11 cellular contexts compared by ENCODE assay signal in the genomic region with DNA sequence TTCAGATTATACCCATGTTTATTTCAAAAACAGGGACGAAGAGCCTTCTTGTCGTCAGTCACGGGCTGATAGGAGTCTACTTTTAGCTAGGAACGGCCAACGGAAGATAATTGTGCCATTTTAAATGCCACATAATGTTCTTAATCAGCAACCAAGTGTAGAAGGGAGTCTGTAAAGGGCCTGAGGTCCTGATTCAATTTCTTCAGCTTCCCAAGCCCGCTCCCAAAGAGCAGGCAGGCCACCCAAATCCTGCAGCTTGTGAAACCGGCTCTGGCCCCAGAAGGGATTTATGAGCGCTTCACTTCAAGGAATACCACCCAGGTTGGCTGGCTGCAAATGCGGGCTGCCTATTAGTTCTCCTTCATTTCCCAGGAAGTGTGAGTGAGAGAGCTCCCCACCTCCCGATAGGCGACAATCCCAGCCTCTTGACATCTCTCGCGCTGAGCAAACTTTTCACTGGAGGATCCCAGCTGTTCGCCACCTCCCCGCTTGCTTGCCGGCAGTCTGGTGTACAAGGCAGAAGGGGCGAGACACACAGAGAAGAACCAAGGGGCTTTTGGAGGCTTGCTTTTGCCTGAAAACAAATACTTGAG.
DNase-seq lines count a peak whose midpoint lies in the region; ATAC-seq, FAIRE-seq and TF ChIP-seq lines count a peak whose summit lies in the region.
"Had no signal": no experiment of that assay in that cellular context is flagged by ENCODE, and none has a peak within 500 bp of the region (broad histone marks: within the 10 kb centered on the region; RNA-seq: fewer than 3 reads in every experiment).

No MANE protein-coding gene starts in this region.

- no peaks in the 10 kb centered on the region for H3K79me2 ChIP-seq in PC-3 (ENCODE audit: low read length)

- TF ChIP-seq CTCF in A549 (IDR thresholded peaks at IDR 0.05), result no peak
- TF ChIP-seq CTCF in PC-3 (conservative IDR thresholded peaks at IDR 0.05; ENCODE audit: low read depth, low read length), result no peak
- no peak for TF ChIP-seq CTCF in esophagus muscularis mucosa (IDR thresholded peaks at IDR 0.05)

- H3K4me1 ChIP-seq in A549 (peaks cover 16% of the 10 kb centered on the region; the same call in 2 of the 3 replicates), PC-3 (ENCODE audit: insufficient read depth, low read length) (peaks cover 12% of the 10 kb centered on the region), esophagus muscularis mucosa (peaks cover 8 to 19% (median 14%) of the 10 kb centered on the region in 4 donors), mesodermal cell (ENCODE audit: control insufficient read depth, insufficient read depth, low read length, poor library complexity, severe bottlenecking) (peaks cover 43% of the 10 kb centered on the region)
- H3K4me1 ChIP-seq: BLaER1 had no signal

- H3K27ac ChIP-seq in A549, result peak overlapping the region; percentile 65 to 76
- no peak overlapping the region for H3K27ac ChIP-seq in PC-3 (ENCODE audit: low read length)
- peak overlapping the region in 3 of 4 donors; percentile 10 to 39 (median 35) for H3K27ac ChIP-seq in esophagus muscularis mucosa (replicated peaks in 1 of 4)
- peak overlapping the region; percentile 98 for H3K27ac ChIP-seq in mesodermal cell (ENCODE audit: low read depth, low read length, severe bottlenecking)
- H3K27ac ChIP-seq: BLaER1 had no signal

- peak overlapping the region; percentile 79 for H3K4me2 ChIP-seq in A549
- H3K4me2 ChIP-seq in PC-3 (ENCODE audit: low read length), result peak overlapping the region; percentile 51
- H3K4me2 ChIP-seq: BLaER1 had no signal

- H3K36me3 ChIP-seq in PC-3 (ENCODE audit: low read depth, low read length), result no peaks in the 10 kb centered on the region
- no peaks in the 10 kb centered on the region for H3K36me3 ChIP-seq in esophagus muscularis mucosa
- H3K36me3 ChIP-seq in mesodermal cell (ENCODE audit: control insufficient read depth, insufficient read depth, low read length), result peaks cover 16% of the 10 kb centered on the region
- H3K36me3 ChIP-seq: BLaER1 had no signal

- TF ChIP-seq POLR2A in A549 (IDR thresholded peaks at IDR 0.05; ENCODE audit: low read length), result no peak
- TF ChIP-seq POLR2A in esophagus muscularis mucosa (IDR thresholded peaks at IDR 0.05; ENCODE audit: low read depth), result no peak

- TF ChIP-seq RAD21 in A549 (conservative IDR thresholded peaks at IDR 0.05 in 1 of 2, IDR thresholded peaks at IDR 0.05 in 1 of 2), result no peak

- peak in 1 of 2 experiments; percentile 8 for DNase-seq in A549 (ENCODE audit: low read depth in 1 of 2, low spot score in 1 of 2)
- no peak for DNase-seq in PC-3
- no peak for DNase-seq in esophagus muscularis mucosa (ENCODE audit: extremely low spot score)
- DNase-seq: midbrain, NCI-H2029 treated with DMSO at 0.1 percent for 48 hours had no signal

- H3F3A ChIP-seq in PC-3 (ENCODE audit: low read length, unreplicated experiment), result no peaks in the 10 kb centered on the region

- H2AFZ ChIP-seq in PC-3 (ENCODE audit: low read length), result no peak overlapping the region

- BruUV-seq in PC-3 (replicated peaks; lab: Mats Ljungman, UMichigan), result no TSS peak

- intact Hi-C loops in PC-3 (cut with micrococcal nuclease) (no loop called here), esophagus muscularis mucosa (cut with DNase I) (no loop called here)

- TF ChIP-seq EP300 in A549 (IDR thresholded peaks at IDR 0.05), result no peak
- no peak for TF ChIP-seq EP300 in esophagus muscularis mucosa (IDR thresholded peaks at IDR 0.05)

- H3K4me3 ChIP-seq in A549 (peak overlapping the region; percentile 40), PC-3 (ENCODE audit: low read length) (no peak overlapping the region), esophagus muscularis mucosa (peak overlapping the region; percentile 3 to 24 (median 15)), mesodermal cell (ENCODE audit: extremely low read depth, insufficient read depth, low read length, poor library complexity, severe bottlenecking) (peak overlapping the region; percentile 49)
- H3K4me3 ChIP-seq: BLaER1 had no signal

- POLR2A ChIA-PET in A549 (lab: Yijun Ruan, JAX), result interaction anchor here (0.6 to 0.8 kb wide), 2 partner anchors 17 to 164 kb away, joined by 3 to 4 read pairs; no protein-coding TSS in a partner anchor
- POLR2A ChIA-PET in PC-3 (lab: Charles Lee; ENCODE audit: unreplicated experiment), result no interaction called here

- no peak overlapping the region for H3K9ac ChIP-seq in PC-3 (ENCODE audit: low read length)
- H3K9ac ChIP-seq: BLaER1 had no signal

- FAIRE-seq in A549 (lab: Jason Lieb, UNC), result no peak

- no peaks in the 10 kb centered on the region for H3K9me2 ChIP-seq in PC-3 (replicated peaks; ENCODE audit: low read length)

- H3K27me3 ChIP-seq in PC-3 (ENCODE audit: low read length), result no peaks in the 10 kb centered on the region
- H3K27me3 ChIP-seq in esophagus muscularis mucosa, result peaks cover 0 to 13% (median 0%) of the 10 kb centered on the region in 4 donors
- H3K27me3 ChIP-seq: BLaER1 had no signal

- peak; percentile 75 to 76; a peak in 5 of 6 replicates for ATAC-seq in A549
- ATAC-seq in PC-3, result no peak
- no peak for ATAC-seq in GM21576 (IDR thresholded peaks at IDR 0.05; ENCODE audit: unreplicated experiment)
- ATAC-seq in HG03175 (IDR thresholded peaks at IDR 0.05; ENCODE audit: unreplicated experiment), result no peak
- no peak for ATAC-seq in HG03432 (IDR thresholded peaks at IDR 0.05; ENCODE audit: unreplicated experiment)
- no peak for ATAC-seq in GM19035 (IDR thresholded peaks at IDR 0.05; ENCODE audit: unreplicated experiment)

- H4K20me1 ChIP-seq in PC-3 (ENCODE audit: low read length), result no peaks in the 10 kb centered on the region
- H4K20me1 ChIP-seq: BLaER1 had no signal

- CTCF ChIA-PET in A549 (lab: Yijun Ruan, JAX), result interaction anchor here (1.3 kb wide), 1 partner anchor 24 kb away, joined by 7 read pairs; no protein-coding TSS in a partner anchor
- CTCF ChIA-PET in PC-3 (lab: Charles Lee), result no interaction called here

- WGBS in A549 (ENCODE audit: missing lambda C conversion rate), result 22% methylated on average over 11 of the region's 17 CpGs
- 46% methylated on average over 17 of the region's 17 CpGs for WGBS in esophagus muscularis mucosa
- WGBS in mesodermal cell (ENCODE audit: insufficient coverage in 2 of 2), 2 experiments, result 7 to 19% methylated on average over 10 to 12 of the region's 17 CpGs

- no peaks in the 10 kb centered on the region for H3K9me3 ChIP-seq in A549
- H3K9me3 ChIP-seq in PC-3 (ENCODE audit: low read length), result no peaks in the 10 kb centered on the region
- H3K9me3 ChIP-seq in esophagus muscularis mucosa, result no peaks in the 10 kb centered on the region
- peaks cover 24% of the 10 kb centered on the region for H3K9me3 ChIP-seq in mesodermal cell (ENCODE audit: control insufficient read depth, low read length)
- H3K9me3 ChIP-seq: BLaER1 had no signal

TF ChIP-seq in A549, 52 proteins besides CTCF, POLR2A, EP300 and RAD21:
- TF ChIP-seq PHF8 (IDR thresholded peaks at IDR 0.05; ENCODE audit: borderline replicate concordance, low read depth), result no peak
- no peak for TF ChIP-seq NFE2L2 (conservative IDR thresholded peaks at IDR 0.05; ENCODE audit: low read length)
- TF ChIP-seq RNF2 (IDR thresholded peaks at IDR 0.05; ENCODE audit: borderline replicate concordance, low read depth), result no peak
- no peak for TF ChIP-seq SMC3 (IDR thresholded peaks at IDR 0.05)
- no peak for TF ChIP-seq RCOR1 (IDR thresholded peaks at IDR 0.05; ENCODE audit: low read depth, low read length)
- no peak for TF ChIP-seq HOXA7 (CRISPR knock-in tag; IDR thresholded peaks at IDR 0.05)
- no peak for TF ChIP-seq JUN (IDR thresholded peaks at IDR 0.05)
- TF ChIP-seq, protein P1, sequence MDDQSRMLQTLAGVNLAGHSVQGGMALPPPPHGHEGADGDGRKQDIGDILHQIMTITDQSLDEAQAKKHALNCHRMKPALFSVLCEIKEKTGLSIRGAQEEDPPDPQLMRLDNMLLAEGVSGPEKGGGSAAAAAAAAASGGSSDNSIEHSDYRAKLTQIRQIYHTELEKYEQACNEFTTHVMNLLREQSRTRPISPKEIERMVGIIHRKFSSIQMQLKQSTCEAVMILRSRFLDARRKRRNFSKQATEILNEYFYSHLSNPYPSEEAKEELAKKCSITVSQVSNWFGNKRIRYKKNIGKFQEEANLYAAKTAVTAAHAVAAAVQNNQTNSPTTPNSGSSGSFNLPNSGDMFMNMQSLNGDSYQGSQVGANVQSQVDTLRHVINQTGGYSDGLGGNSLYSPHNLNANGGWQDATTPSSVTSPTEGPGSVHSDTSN (IDR thresholded peaks at IDR 0.05), result no peak
- no peak for TF ChIP-seq MAZ (IDR thresholded peaks at IDR 0.05; ENCODE audit: borderline replicate concordance, low read depth, low read length)
- no peak for TF ChIP-seq GATA3 (IDR thresholded peaks at IDR 0.05; ENCODE audit: borderline replicate concordance)
- TF ChIP-seq, protein P2, sequence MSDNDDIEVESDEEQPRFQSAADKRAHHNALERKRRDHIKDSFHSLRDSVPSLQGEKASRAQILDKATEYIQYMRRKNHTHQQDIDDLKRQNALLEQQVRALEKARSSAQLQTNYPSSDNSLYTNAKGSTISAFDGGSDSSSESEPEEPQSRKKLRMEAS (IDR thresholded peaks at IDR 0.05), result no peak
- no peak for TF ChIP-seq EHF (CRISPR knock-in tag; IDR thresholded peaks at IDR 0.05)
- TF ChIP-seq POLR2AphosphoS2 (conservative IDR thresholded peaks at IDR 0.05; ENCODE audit: low read length), result no peak

Comparison
In these comparisons a context has a peak if more than half of its experiments do, and no peak if none do; other contexts are left out.
1. ATAC-seq: peak in A549 (2 of 2); none in PC-3 (single experiment), GM21576 (single experiment), HG03175 (single experiment), HG03432 (single experiment) and GM19035 (single experiment).